In genomic region chr17:5011928-5012327, GRCh38 we compare ENCODE assay signal across 12 cellular contexts. TPM values are rescaled to one million over a fixed set of nuclear protein-coding genes. Genes with fewer than 3 reads are reported as not detected.
DNase-seq lines count a peak whose midpoint lies in the region; ATAC-seq lines count a peak whose summit lies in the region.
"Had no signal": no experiment of that assay in that cellular context is flagged by ENCODE, and none has a peak within 500 bp of the region (broad histone marks: within the 10 kb centered on the region; RNA-seq: fewer than 3 reads in every experiment).

No MANE protein-coding gene starts in this region.

- intact Hi-C loops in head of caudate nucleus (cut with DNase I) = no loop called here

- peaks cover 44% of the 10 kb centered on the region for H3K36me3 Mint-ChIP-seq in T-helper 1 cell treated with Interleukin-12 subunit alpha and Interleukin-12 subunit beta and Interleukin-4 antibody, amounts not matched to agents 30 μg/mL and 1 μg/mL, for 36 hours (ENCODE audit: low read depth)
- peaks cover 6 to 31% (median 16%) of the 10 kb centered on the region in 3 donors for H3K36me3 Mint-ChIP-seq in immature natural killer cell

- ATAC-seq in GM18861 (IDR thresholded peaks at IDR 0.05; ENCODE audit: unreplicated experiment) (peak; percentile 51), HG03039 (IDR thresholded peaks at IDR 0.05; ENCODE audit: unreplicated experiment) (no peak)

- peaks cover 12% of the 10 kb centered on the region for H3K4me1 Mint-ChIP-seq in T-helper 1 cell treated with Interleukin-12 subunit alpha and Interleukin-12 subunit beta and Interleukin-4 antibody, amounts not matched to agents 30 μg/mL and 1 μg/mL, for 36 hours (ENCODE audit: low read depth)
- peaks cover 2 to 3% of the 10 kb centered on the region in 2 donors for H3K4me1 Mint-ChIP-seq in immature natural killer cell

- H3K9me3 Mint-ChIP-seq in T-helper 1 cell treated with Interleukin-12 subunit alpha and Interleukin-12 subunit beta and Interleukin-4 antibody, amounts not matched to agents 30 μg/mL and 1 μg/mL, for 36 hours = no peaks in the 10 kb centered on the region
- no peaks in the 10 kb centered on the region for H3K9me3 Mint-ChIP-seq in immature natural killer cell
- H3K9me3 Mint-ChIP-seq: CD4-positive, CD25-positive, alpha-beta regulatory T cell had no signal

- H3K27me3 Mint-ChIP-seq in T-helper 1 cell treated with Interleukin-12 subunit alpha and Interleukin-12 subunit beta and Interleukin-4 antibody, amounts not matched to agents 30 μg/mL and 1 μg/mL, for 36 hours (ENCODE audit: low read depth) = no peaks in the 10 kb centered on the region
- peaks cover 0 to 2% (median 2%) of the 10 kb centered on the region in 3 donors for H3K27me3 Mint-ChIP-seq in immature natural killer cell (ENCODE audit: low read depth in 3 of 3)
- H3K27me3 Mint-ChIP-seq: CD4-positive, CD25-positive, alpha-beta regulatory T cell had no signal

- H3K27ac ChIP-seq in epithelial cell of prostate = peak overlapping the region; percentile 23
- H3K27ac ChIP-seq: neutrophil, suprapubic skin had no signal

- peak overlapping the region; percentile 84 for H3K27ac Mint-ChIP-seq in T-helper 1 cell treated with Interleukin-12 subunit alpha and Interleukin-12 subunit beta and Interleukin-4 antibody, amounts not matched to agents 30 μg/mL and 1 μg/mL, for 36 hours
- H3K27ac Mint-ChIP-seq in immature natural killer cell = no peak overlapping the region
- H3K27ac Mint-ChIP-seq: CD4-positive, CD25-positive, alpha-beta regulatory T cell had no signal

- H3K4me3 Mint-ChIP-seq in T-helper 1 cell treated with Interleukin-12 subunit alpha and Interleukin-12 subunit beta and Interleukin-4 antibody, amounts not matched to agents 30 μg/mL and 1 μg/mL, for 36 hours = peak overlapping the region; percentile 28
- H3K4me3 Mint-ChIP-seq in immature natural killer cell = no peak overlapping the region
- H3K4me3 Mint-ChIP-seq: CD4-positive, CD25-positive, alpha-beta regulatory T cell had no signal

- DNase-seq in AG20443 (ENCODE audit: low spot score) (peak; percentile 78), epithelial cell of prostate (ENCODE audit: low read depth, low spot score) (no peak), immature natural killer cell (no peak), pons (ENCODE audit: low spot score) (no peak), head of caudate nucleus (no peak)
- DNase-seq: amniotic stem cell had no signal

RNA-seq across cellular contexts. Expression of gene KIF1C, which starts 14.2 kb away (rescaled TPM):
- polyA plus RNA-seq in immature natural killer cell = 1 to 10 TPM in 2 of 3 donors, under 1 TPM in 1; 0.76 to 5.7 (median 4.0) TPM

RNA-seq across cellular contexts. Expression of gene INCA1, which starts 14.6 kb away (rescaled TPM):
- under 1 TPM in 2 of 3 donors, not detected in 1; 0.29 to 0.35 TPM for polyA plus RNA-seq in immature natural killer cell

RNA-seq across cellular contexts. Expression of gene SLC52A1, which starts 23.3 kb away (rescaled TPM):
- not detected for polyA plus RNA-seq in immature natural killer cell

RNA-seq across cellular contexts. Expression of gene CAMTA2, which starts 24.5 kb away (rescaled TPM):
- polyA plus RNA-seq in immature natural killer cell = 10 to 100 TPM in 2 of 3 donors, 1 to 10 TPM in 1; 2.5 to 22.9 (median 12.0) TPM

RNA-seq across cellular contexts. Expression of gene SPAG7, which starts 44.3 kb away (rescaled TPM):
- polyA plus RNA-seq in immature natural killer cell = 100 to 1,000 TPM; 117 to 164 (median 155) TPM
